14 cellular contexts compared by ENCODE assay signal in the genomic region with DNA sequence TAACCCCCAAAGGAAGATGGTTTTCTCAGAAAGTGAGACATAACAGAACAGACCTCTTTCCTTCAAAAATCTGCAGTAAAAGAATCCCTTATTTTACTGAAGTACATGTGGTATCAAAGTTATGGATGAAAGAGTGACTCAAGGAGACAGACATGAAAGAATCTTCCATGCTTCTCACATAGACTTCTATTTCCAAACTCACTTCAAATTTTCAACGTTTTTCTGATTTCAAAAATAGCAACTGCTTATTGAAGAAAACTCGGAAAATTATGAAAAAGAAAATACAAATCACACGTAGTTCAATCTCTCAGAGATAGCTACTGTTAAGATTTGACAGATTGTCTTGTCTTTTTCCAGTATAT. TPM values are rescaled to one million over a fixed set of nuclear protein-coding genes. Genes with fewer than 3 reads are reported as not detected.
A peak's percentile ranks its signal among the peaks of the same experiment; 100 is the strongest.
DNase-seq lines count a peak whose midpoint lies in the region; ATAC-seq, FAIRE-seq and TF ChIP-seq lines count a peak whose summit lies in the region.
"Had no signal": no experiment of that assay in that cellular context is flagged by ENCODE, and none has a peak within 500 bp of the region (broad histone marks: within the 10 kb centered on the region; RNA-seq: fewer than 3 reads in every experiment).

No MANE protein-coding gene starts in this region.

- peak overlapping the region; percentile 21 for H3K4me3 Mint-ChIP-seq in stimulated activated naive CD8-positive, alpha-beta T cell treated with anti-CD3 and anti-CD28 coated beads, Interleukin-15, Interleukin-2, amounts not matched to agents 100 ng/mL and 50 ng/mL, for 24 hours
- no peak overlapping the region for H3K4me3 Mint-ChIP-seq in endothelial cell (ENCODE audit: unreplicated experiment)
- H3K4me3 Mint-ChIP-seq: activated naive CD4-positive, alpha-beta T cell treated with anti-CD3 and anti-CD28 coated beads, Interleukin-2, amount 10 ng/mL, durations not matched to agents 7 days and 5 days; CD8-positive, alpha-beta T cell; memory B cell; naive thymus-derived CD8-positive, alpha-beta T cell had no signal

- FAIRE-seq in GM12891 (lab: Jason Lieb, UNC) (no peak), urothelium cell line (lab: Jason Lieb, UNC) (no peak)

- TF ChIP-seq POLR2A in GM12891 (IDR thresholded peaks at IDR 0.05; ENCODE audit: low read depth, low read length): no peak

- no peak for DNase-seq in stimulated activated naive CD8-positive, alpha-beta T cell treated with anti-CD3 and anti-CD28 coated beads, Interleukin-15, Interleukin-2, amounts not matched to agents 100 U/mL and 50 U/mL, for 24 hours
- DNase-seq in RWPE1 (ENCODE audit: low spot score) (no peak), endothelial cell (ENCODE audit: low spot score) (no peak), GM12891 (ENCODE audit: insufficient read length, low spot score) (no peak), urothelium cell line (ENCODE audit: low spot score) (no peak)
- DNase-seq in stimulated activated naive CD4-positive, alpha-beta T cell (lab: John Stamatoyannopoulos, UW): no peak
- DNase-seq: DMS153 had no signal

- POLR2A ChIA-PET in RWPE1 (lab: Yijun Ruan, JAX; ENCODE audit: low non-redundant PET): no interaction called here

- peaks cover 22% of the 10 kb centered on the region for H3K36me3 Mint-ChIP-seq in stimulated activated naive CD8-positive, alpha-beta T cell treated with anti-CD3 and anti-CD28 coated beads, Interleukin-15, Interleukin-2, amounts not matched to agents 100 ng/mL and 50 ng/mL, for 24 hours (ENCODE audit: low read depth)
- no peaks in the 10 kb centered on the region for H3K36me3 Mint-ChIP-seq in endothelial cell (ENCODE audit: low read depth, unreplicated experiment)
- H3K36me3 Mint-ChIP-seq: activated naive CD4-positive, alpha-beta T cell treated with anti-CD3 and anti-CD28 coated beads, Interleukin-2, amount 10 ng/mL, durations not matched to agents 7 days and 5 days; CD8-positive, alpha-beta T cell; memory B cell; naive thymus-derived CD8-positive, alpha-beta T cell had no signal

- H3K27ac ChIP-seq in RWPE1: no peak overlapping the region
- H3K27ac ChIP-seq: GM23248 had no signal

- peak; percentile 42 for TF ChIP-seq CTCF in RWPE1 (conservative IDR thresholded peaks at IDR 0.05; ENCODE audit: low read depth)
- peak; percentile 35 for TF ChIP-seq CTCF in endothelial cell (IDR thresholded peaks at IDR 0.05; ENCODE audit: unreplicated experiment)

- CTCF ChIA-PET in RWPE1 (lab: Yijun Ruan, JAX): interaction anchor here (0.6 to 1.5 kb wide), 8 partner anchors 12 to 612 kb away, joined by 3 to 11 read pairs (median 4); no protein-coding TSS in a partner anchor

- H3K9me3 Mint-ChIP-seq in stimulated activated naive CD8-positive, alpha-beta T cell treated with anti-CD3 and anti-CD28 coated beads, Interleukin-15, Interleukin-2, amounts not matched to agents 100 ng/mL and 50 ng/mL, for 24 hours: no peaks in the 10 kb centered on the region
- no peaks in the 10 kb centered on the region for H3K9me3 Mint-ChIP-seq in endothelial cell (ENCODE audit: unreplicated experiment)
- H3K9me3 Mint-ChIP-seq: activated naive CD4-positive, alpha-beta T cell treated with anti-CD3 and anti-CD28 coated beads, Interleukin-2, amount 10 ng/mL, durations not matched to agents 7 days and 5 days; CD8-positive, alpha-beta T cell; memory B cell; naive thymus-derived CD8-positive, alpha-beta T cell had no signal

- H3K27ac Mint-ChIP-seq in stimulated activated naive CD8-positive, alpha-beta T cell treated with anti-CD3 and anti-CD28 coated beads, Interleukin-15, Interleukin-2, amounts not matched to agents 100 ng/mL and 50 ng/mL, for 24 hours: peak overlapping the region; percentile 73
- no peak overlapping the region for H3K27ac Mint-ChIP-seq in endothelial cell (ENCODE audit: unreplicated experiment)
- H3K27ac Mint-ChIP-seq: activated naive CD4-positive, alpha-beta T cell treated with anti-CD3 and anti-CD28 coated beads, Interleukin-2, amount 10 ng/mL, durations not matched to agents 7 days and 5 days; CD8-positive, alpha-beta T cell; memory B cell; naive thymus-derived CD8-positive, alpha-beta T cell had no signal

- peaks cover 24% of the 10 kb centered on the region for H3K27me3 Mint-ChIP-seq in stimulated activated naive CD8-positive, alpha-beta T cell treated with anti-CD3 and anti-CD28 coated beads, Interleukin-15, Interleukin-2, amounts not matched to agents 100 ng/mL and 50 ng/mL, for 24 hours
- peaks cover 2% of the 10 kb centered on the region for H3K27me3 Mint-ChIP-seq in endothelial cell (ENCODE audit: unreplicated experiment)
- H3K27me3 Mint-ChIP-seq: memory B cell had no signal

- peaks cover 32% of the 10 kb centered on the region for H3K4me1 Mint-ChIP-seq in stimulated activated naive CD8-positive, alpha-beta T cell treated with anti-CD3 and anti-CD28 coated beads, Interleukin-15, Interleukin-2, amounts not matched to agents 100 ng/mL and 50 ng/mL, for 24 hours (ENCODE audit: low read depth)
- peaks cover 34% of the 10 kb centered on the region for H3K4me1 Mint-ChIP-seq in endothelial cell (ENCODE audit: unreplicated experiment)

- ATAC-seq in stimulated activated naive CD8-positive, alpha-beta T cell treated with anti-CD3 and anti-CD28 coated beads, Interleukin-15, Interleukin-2, amounts not matched to agents 100 U/mL and 50 U/mL, for 24 hours: no peak
- ATAC-seq in HG02870 (IDR thresholded peaks at IDR 0.05; ENCODE audit: unreplicated experiment): no peak

TF ChIP-seq in GM12891, 5 proteins besides CTCF, POLR2A, EP300 and RAD21:
- TF ChIP-seq SPI1 (IDR thresholded peaks at IDR 0.05; ENCODE audit: low read depth, low read length) (no peak), TAF1 (IDR thresholded peaks at IDR 0.05; ENCODE audit: low read depth, low read length) (no peak), POLR2AphosphoS5 (IDR thresholded peaks at IDR 0.05; ENCODE audit: low read depth, low read length) (no peak), POU2F2 (IDR thresholded peaks at IDR 0.05; ENCODE audit: low read depth, low read length) (no peak), PAX5 (IDR thresholded peaks at IDR 0.05; ENCODE audit: insufficient read depth, low read length, severe bottlenecking) (no peak)

RNA-seq across cellular contexts. Expression of gene TRA2B, which starts 39.8 kb away (rescaled TPM):
- 132 TPM for total RNA-seq in endothelial cell (ENCODE audit: unreplicated experiment)
- polyA plus RNA-seq in GM12891 (2012; ENCODE audit: low read depth, missing spikeins): 174 TPM
